In genomic region chr16:14301150-14302030, GRCh38 we compare ENCODE assay signal across 7 cellular contexts.
DNase-seq lines count a peak whose midpoint lies in the region; ATAC-seq and TF ChIP-seq lines count a peak whose summit lies in the region.

No MANE protein-coding gene starts in this region.

- H4K20me1 ChIP-seq in hepatocyte (ENCODE audit: insufficient read depth, poor library complexity, severe bottlenecking): no peaks in the 10 kb centered on the region

- H3K4me3 ChIP-seq in GM12875 (ENCODE audit: low read depth, low read length): peak overlapping the region; percentile 56
- H3K4me3 ChIP-seq in hepatocyte: peak overlapping the region; percentile 24

- H3K79me2 ChIP-seq in hepatocyte: peaks cover 19% of the 10 kb centered on the region

- H3K36me3 Mint-ChIP-seq in IgD-negative memory B cell: no peaks in the 10 kb centered on the region
- H3K36me3 Mint-ChIP-seq in activated naive CD8-positive, alpha-beta T cell: no peaks in the 10 kb centered on the region
- no peaks in the 10 kb centered on the region for H3K36me3 Mint-ChIP-seq in stimulated activated effector memory CD8-positive, alpha-beta T cell treated with anti-CD3 and anti-CD28 coated beads, Interleukin-12 subunit alpha, Interleukin-12 subunit beta, amount 100 ng/mL, for 72 hours

- H3K36me3 ChIP-seq in hepatocyte (replicated peaks; ENCODE audit: insufficient read depth, low read depth): no peaks in the 10 kb centered on the region

- no peaks in the 10 kb centered on the region for H3K9me2 ChIP-seq in hepatocyte (replicated peaks; ENCODE audit: insufficient read depth)

- no peaks in the 10 kb centered on the region for H3K9me3 ChIP-seq in hepatocyte (ENCODE audit: low read depth)

- H3K27me3 ChIP-seq in hepatocyte: no peaks in the 10 kb centered on the region

- TF ChIP-seq CTCF in GM12875 (IDR thresholded peaks at IDR 0.05; ENCODE audit: borderline replicate concordance, insufficient read depth, low read depth, low read length): no peak
- no peak for TF ChIP-seq CTCF in hepatocyte (IDR thresholded peaks at IDR 0.05; ENCODE audit: poor library complexity)

- no peak overlapping the region for H2AFZ ChIP-seq in hepatocyte

- H3K9me3 Mint-ChIP-seq in IgD-negative memory B cell: no peaks in the 10 kb centered on the region
- no peaks in the 10 kb centered on the region for H3K9me3 Mint-ChIP-seq in activated naive CD8-positive, alpha-beta T cell (ENCODE audit: low read depth)
- H3K9me3 Mint-ChIP-seq in stimulated activated effector memory CD8-positive, alpha-beta T cell treated with anti-CD3 and anti-CD28 coated beads, Interleukin-12 subunit alpha, Interleukin-12 subunit beta, amount 100 ng/mL, for 72 hours: no peaks in the 10 kb centered on the region

- H3K4me1 ChIP-seq in hepatocyte (ENCODE audit: insufficient read depth): peaks cover 5% of the 10 kb centered on the region

- DNase-seq in hepatocyte (ENCODE audit: low spot score): peak; percentile 28
- no peak for DNase-seq in stimulated activated effector memory CD8-positive, alpha-beta T cell treated with anti-CD3 and anti-CD28 coated beads, Interleukin-12 subunit alpha, Interleukin-12 subunit beta, amount 100 ng/mL, for 72 hours (ENCODE audit: low spot score in 2 of 2)
- no peak for DNase-seq in putamen (ENCODE audit: low spot score)
- no peak for DNase-seq in LoVo (ENCODE audit: low spot score)

- H3K27ac ChIP-seq in hepatocyte: peak overlapping the region; percentile 40

- peak overlapping the region; percentile 69 to 94 (median 86) for H3K4me3 Mint-ChIP-seq in IgD-negative memory B cell
- peak overlapping the region; percentile 86 for H3K4me3 Mint-ChIP-seq in activated naive CD8-positive, alpha-beta T cell
- H3K4me3 Mint-ChIP-seq in stimulated activated effector memory CD8-positive, alpha-beta T cell treated with anti-CD3 and anti-CD28 coated beads, Interleukin-12 subunit alpha, Interleukin-12 subunit beta, amount 100 ng/mL, for 72 hours: peak overlapping the region; percentile 74

- H3K27ac Mint-ChIP-seq in IgD-negative memory B cell: peak overlapping the region in 2 of 3 donors; percentile 44 to 92
- H3K27ac Mint-ChIP-seq in activated naive CD8-positive, alpha-beta T cell: peak overlapping the region; percentile 34
- H3K27ac Mint-ChIP-seq in stimulated activated effector memory CD8-positive, alpha-beta T cell treated with anti-CD3 and anti-CD28 coated beads, Interleukin-12 subunit alpha, Interleukin-12 subunit beta, amount 100 ng/mL, for 72 hours: no peak overlapping the region

- peaks cover 10 to 12% (median 12%) of the 10 kb centered on the region in 3 donors for H3K4me1 Mint-ChIP-seq in IgD-negative memory B cell
- H3K4me1 Mint-ChIP-seq in activated naive CD8-positive, alpha-beta T cell (ENCODE audit: low read depth): peaks cover 22% of the 10 kb centered on the region
- H3K4me1 Mint-ChIP-seq in stimulated activated effector memory CD8-positive, alpha-beta T cell treated with anti-CD3 and anti-CD28 coated beads, Interleukin-12 subunit alpha, Interleukin-12 subunit beta, amount 100 ng/mL, for 72 hours: peaks cover 18% of the 10 kb centered on the region

- peaks cover 4% of the 10 kb centered on the region for H3K27me3 Mint-ChIP-seq in IgD-negative memory B cell
- H3K27me3 Mint-ChIP-seq in activated naive CD8-positive, alpha-beta T cell: no peaks in the 10 kb centered on the region

- WGBS in hepatocyte (ENCODE audit: low lambda C conversion rate, missing lambda C conversion rate): 2% methylated on average over 13 of the region's 34 CpGs

- H3K4me2 ChIP-seq in hepatocyte: peak overlapping the region; percentile 99

- ATAC-seq in stimulated activated effector memory CD8-positive, alpha-beta T cell treated with anti-CD3 and anti-CD28 coated beads, Interleukin-12 subunit alpha, Interleukin-12 subunit beta, amount 100 ng/mL, for 72 hours: no peak
